ENCODE assay signal across 1 cellular context in the genomic region with DNA sequence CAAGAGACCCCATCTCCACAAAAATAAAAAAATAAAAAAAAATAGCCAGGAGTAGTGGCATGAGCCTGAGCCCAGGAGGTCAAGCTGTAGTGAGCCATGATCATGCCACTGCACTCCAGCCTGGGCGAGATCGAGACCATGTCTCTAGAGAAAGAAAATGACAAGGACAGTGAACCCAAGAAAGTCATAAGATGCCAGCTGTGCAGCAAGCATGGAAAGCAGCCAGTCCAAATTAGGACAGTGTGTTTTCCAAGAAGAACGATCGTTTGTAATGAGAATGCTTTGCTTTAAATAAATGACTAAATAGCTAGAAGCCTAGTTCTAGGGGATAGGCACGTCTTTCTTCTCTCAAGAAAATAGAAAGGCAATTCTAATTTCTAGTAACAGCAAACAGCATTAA.
TF ChIP-seq lines count a peak whose summit lies in the region.

No MANE protein-coding gene starts in this region.

TF ChIP-seq in endothelial cell of umbilical vein, 7 proteins besides CTCF, POLR2A, EP300 and RAD21 (continued from another document):
- TF ChIP-seq POLR2AphosphoS5 (IDR thresholded peaks at IDR 0.05; ENCODE audit: insufficient read depth, low read depth, low read length) (no peak), MYC (IDR thresholded peaks at IDR 0.05; ENCODE audit: low read depth, low read length) (no peak)
TF ChIP-seq in endothelial cell of umbilical vein: peak in this region for 0.
